1 cellular context compared by ENCODE assay signal in genomic region chr7:24932815-24933214, GRCh38.
TF ChIP-seq lines count a peak whose summit lies in the region.

No MANE protein-coding gene starts in this region.

TF ChIP-seq in WTC11, 78 proteins besides CTCF, POLR2A, EP300 and RAD21 (continued from another document):
- no peak for TF ChIP-seq AFF4 (CRISPR knock-in tag; IDR thresholded peaks at IDR 0.05; ENCODE audit: borderline replicate concordance)
